Comparison of ENCODE assay signal across 28 cellular contexts in genomic region chr4:138051157-138051556, GRCh38.
DNase-seq lines count a peak whose midpoint lies in the region; ATAC-seq and TF ChIP-seq lines count a peak whose summit lies in the region.
"Had no signal": no experiment of that assay in that cellular context is flagged by ENCODE, and none has a peak within 500 bp of the region (broad histone marks: within the 10 kb centered on the region; RNA-seq: fewer than 3 reads in every experiment).

No MANE protein-coding gene starts in this region.

- POLR2A ChIA-PET in PC-3 (lab: Charles Lee; ENCODE audit: unreplicated experiment), result no interaction called here

- H3K79me2 ChIP-seq in PC-3 (ENCODE audit: low read length), result no peaks in the 10 kb centered on the region

- no peaks in the 10 kb centered on the region for H3K4me1 Mint-ChIP-seq in activated T-cell treated with anti-CD3 and anti-CD28 coated beads, Interleukin-2, amount 50 U/mL, for 4 hours (ENCODE audit: low read depth)
- H3K4me1 Mint-ChIP-seq: stimulated activated naive CD8-positive, alpha-beta T cell treated with anti-CD3 and anti-CD28 coated beads, Interleukin-15, amount 100 ng/mL, for 72 hours had no signal

- no peak overlapping the region for H3K4me2 ChIP-seq in PC-3 (ENCODE audit: low read length)
- H3K4me2 ChIP-seq: A549 had no signal

- H4K20me1 ChIP-seq in PC-3 (ENCODE audit: low read length), result no peaks in the 10 kb centered on the region

- H3K4me3 ChIP-seq in PC-3 (ENCODE audit: low read length) (no peak overlapping the region), brain microvascular endothelial cell (ENCODE audit: low read depth, low read length) (no peak overlapping the region), colonic mucosa (no peak overlapping the region)
- H3K4me3 ChIP-seq: A549, HAP-1, Peyer's patch, spleen had no signal

- in situ Hi-C loops in brain microvascular endothelial cell (cut with HindIII; ENCODE audit: low pct_ligation_motif_present, low sequenced_read_pairs), result no loop called here
- in situ Hi-C loops in GM13976 (cut with MboI; ENCODE audit: low sequenced_read_pairs, unreplicated experiment), result no loop called here
- in situ Hi-C loops in G401 (cut with HindIII; ENCODE audit: low sequenced_read_pairs), result no loop called here

- H3K36me3 Mint-ChIP-seq in activated T-cell treated with anti-CD3 and anti-CD28 coated beads, Interleukin-2, amount 50 U/mL, for 4 hours (ENCODE audit: insufficient read depth), result no peaks in the 10 kb centered on the region
- H3K36me3 Mint-ChIP-seq: activated naive CD4-positive, alpha-beta T cell treated with anti-CD3 and anti-CD28 coated beads, Interleukin-2, amount 50 U/mL, for 72 hours; CD8-positive, alpha-beta T cell; mesothelial cell of epicardium had no signal

- no TSS peak for BruUV-seq in PC-3 (replicated peaks; lab: Mats Ljungman, UMichigan)

- H3K27ac ChIP-seq in PC-3 (ENCODE audit: low read length) (no peak overlapping the region), brain microvascular endothelial cell (peak overlapping the region; percentile 62), colonic mucosa (no peak overlapping the region)
- H3K27ac ChIP-seq: Peyer's patch, spleen, VCaP had no signal

- H3K36me3 ChIP-seq in PC-3 (ENCODE audit: low read depth, low read length) (no peaks in the 10 kb centered on the region), brain microvascular endothelial cell (replicated peaks) (no peaks in the 10 kb centered on the region), colonic mucosa (no peaks in the 10 kb centered on the region)
- H3K36me3 ChIP-seq: BE2C, HAP-1, Peyer's patch, spleen had no signal

- H3K4me1 ChIP-seq in PC-3 (ENCODE audit: insufficient read depth, low read length) (peaks cover 34% of the 10 kb centered on the region), colonic mucosa (no peaks in the 10 kb centered on the region)
- H3K4me1 ChIP-seq: BE2C, HAP-1, Peyer's patch, spleen had no signal

- ATAC-seq in PC-3, result no peak
- ATAC-seq in activated T-cell treated with anti-CD3 and anti-CD28 coated beads, Interleukin-2, amount 50 U/mL, for 4 hours, result no peak
- ATAC-seq: A549; activated CD8-positive, alpha-beta T cell treated with anti-CD3 and anti-CD28 coated beads, Interleukin-2, amount 10 ng/mL, durations not matched to agents 7 days and 5 days; activated naive CD4-positive, alpha-beta T cell treated with anti-CD3 and anti-CD28 coated beads, Interleukin-2, amount 50 U/mL, for 72 hours; CD8-positive, alpha-beta T cell; stimulated activated naive CD8-positive, alpha-beta T cell treated with anti-CD3 and anti-CD28 coated beads, Interleukin-15, amount 100 ng/mL, for 72 hours had no signal

- no peaks in the 10 kb centered on the region for H3F3A ChIP-seq in PC-3 (ENCODE audit: low read length, unreplicated experiment)

- no peaks in the 10 kb centered on the region for H3K27me3 Mint-ChIP-seq in activated T-cell treated with anti-CD3 and anti-CD28 coated beads, Interleukin-2, amount 50 U/mL, for 4 hours (ENCODE audit: low read depth)
- H3K27me3 Mint-ChIP-seq: stimulated activated naive CD8-positive, alpha-beta T cell treated with anti-CD3 and anti-CD28 coated beads, Interleukin-15, amount 100 ng/mL, for 72 hours had no signal

- TF ChIP-seq CTCF in PC-3 (conservative IDR thresholded peaks at IDR 0.05; ENCODE audit: low read depth, low read length), result no peak
- TF ChIP-seq CTCF in brain microvascular endothelial cell (IDR thresholded peaks at IDR 0.05; ENCODE audit: low read depth, low read length, missing control alignments), result no peak
- TF ChIP-seq CTCF in colonic mucosa (IDR thresholded peaks at IDR 0.05), result no peak
- TF ChIP-seq CTCF in GM13976 (IDR thresholded peaks at IDR 0.05; ENCODE audit: borderline replicate concordance, control extremely low read depth, extremely low read depth, insufficient read depth, missing control alignments), result no peak

- DNase-seq in EH (ENCODE audit: low read depth) (peak; percentile 73), PC-3 (peak; percentile 6), brain microvascular endothelial cell (peak; percentile 42), iris pigment epithelial cell (ENCODE audit: low read depth) (peak; percentile 80), colonic mucosa (no peak), GM13976 (ENCODE audit: low spot score) (no peak), G401 (ENCODE audit: low spot score) (no peak)
- no peak for DNase-seq in activated T-cell treated with anti-CD3 and anti-CD28 coated beads, Interleukin-2, amount 50 U/mL, for 4 hours
- DNase-seq: activated CD4-positive, alpha-beta T cell treated with anti-CD3 and anti-CD28 coated beads for 4 hours; activated CD8-positive, alpha-beta T cell treated with anti-CD3 and anti-CD28 coated beads, Interleukin-2, amount 10 ng/mL, durations not matched to agents 7 days and 5 days; aorta; BE2C; caudate nucleus; CD8-positive, alpha-beta T cell; NCI-H1417 treated with DMSO at 0.1 percent for 48 hours; NCI-H2081; Peyer's patch; SHP77 treated with DMSO at 0.1 percent for 48 hours; spleen; stimulated activated naive CD8-positive, alpha-beta T cell treated with anti-CD3 and anti-CD28 coated beads, Interleukin-15, amount 100 ng/mL, for 72 hours; T-helper 9 cell had no signal

- intact Hi-C loops in PC-3 (cut with micrococcal nuclease), result no loop called here
- intact Hi-C loops in colonic mucosa (cut with DNase I), result no loop called here

- H3K9me3 ChIP-seq in PC-3 (ENCODE audit: low read length), result no peaks in the 10 kb centered on the region
- no peaks in the 10 kb centered on the region for H3K9me3 ChIP-seq in colonic mucosa
- H3K9me3 ChIP-seq: A549, BE2C, HAP-1, Peyer's patch had no signal

- no peak overlapping the region for H3K4me3 Mint-ChIP-seq in activated T-cell treated with anti-CD3 and anti-CD28 coated beads, Interleukin-2, amount 50 U/mL, for 4 hours
- H3K4me3 Mint-ChIP-seq: activated CD8-positive, alpha-beta T cell treated with anti-CD3 and anti-CD28 coated beads, Interleukin-2, amount 10 ng/mL, durations not matched to agents 7 days and 5 days; CD8-positive, alpha-beta T cell; dendritic cell treated with granulocyte-macrophage colony-stimulating factor and Interleukin-4, amounts not matched to agents 40 ng/mL and 50 ng/mL, for 4 days; mesothelial cell of epicardium; stimulated activated naive CD8-positive, alpha-beta T cell treated with anti-CD3 and anti-CD28 coated beads, Interleukin-15, amount 100 ng/mL, for 72 hours had no signal

- CTCF ChIA-PET in PC-3 (lab: Charles Lee), result no interaction called here

- no peaks in the 10 kb centered on the region for H3K9me2 ChIP-seq in PC-3 (replicated peaks; ENCODE audit: low read length)

- no peak overlapping the region for H2AFZ ChIP-seq in PC-3 (ENCODE audit: low read length)

- H3K9ac ChIP-seq in PC-3 (ENCODE audit: low read length), result no peak overlapping the region
- no peak overlapping the region for H3K9ac ChIP-seq in colonic mucosa (ENCODE audit: low read depth in 2 of 2, low read length in 2 of 2)

- no peaks in the 10 kb centered on the region for H3K9me3 Mint-ChIP-seq in activated T-cell treated with anti-CD3 and anti-CD28 coated beads, Interleukin-2, amount 50 U/mL, for 4 hours
- H3K9me3 Mint-ChIP-seq: activated naive CD4-positive, alpha-beta T cell treated with anti-CD3 and anti-CD28 coated beads, Interleukin-2, amount 50 U/mL, for 72 hours; activated T-helper 2 cell treated with anti-CD3 and anti-CD28 coated beads, Interferon-gamma antibody, Interleukin-2, Interleukin-4, amounts not matched to agents 10 μg/mL and 5 μg/mL and 100 μg/mL, durations not matched to agents 14 hours and 24 hours and 36 hours; CD8-positive, alpha-beta T cell; dendritic cell treated with granulocyte-macrophage colony-stimulating factor and Interleukin-4, amounts not matched to agents 40 ng/mL and 50 ng/mL, for 4 days; mesothelial cell of epicardium; stimulated activated naive CD8-positive, alpha-beta T cell treated with anti-CD3 and anti-CD28 coated beads, Interleukin-15, amount 100 ng/mL, for 72 hours had no signal

- H3K27me3 ChIP-seq in PC-3 (ENCODE audit: low read length) (no peaks in the 10 kb centered on the region), brain microvascular endothelial cell (replicated peaks) (no peaks in the 10 kb centered on the region), colonic mucosa (no peaks in the 10 kb centered on the region)
- H3K27me3 ChIP-seq: BE2C, Peyer's patch, spleen had no signal

Comparison
In these comparisons a context has a peak if more than half of its experiments do, and no peak if none do; other contexts are left out.
1. DNase-seq: peak in EH (single experiment), PC-3 (single experiment), brain microvascular endothelial cell (single experiment) and iris pigment epithelial cell (single experiment); none in colonic mucosa (single experiment), activated T-cell treated with anti-CD3 and anti-CD28 coated beads, Interleukin-2, amount 50 U/mL, for 4 hours (single experiment), GM13976 (single experiment) and G401 (single experiment).